In genomic region chr2:7952046-7952445, GRCh38 we compare ENCODE assay signal across 1 cellular context.
TF ChIP-seq lines count a peak whose summit lies in the region.

No MANE protein-coding gene starts in this region.

TF ChIP-seq in GM23338, 12 proteins besides CTCF, POLR2A, EP300 and RAD21 (continued from another document):
- TF ChIP-seq REST (IDR thresholded peaks at IDR 0.05; ENCODE audit: unreplicated experiment) (no peak), ZNF331 (CRISPR knock-in tag; IDR thresholded peaks at IDR 0.05; ENCODE audit: low read depth) (no peak), ZNF462 (CRISPR knock-in tag; IDR thresholded peaks at IDR 0.05) (no peak)
